1 cellular context compared by ENCODE assay signal in genomic region chr12:78929075-78929418, GRCh38.
TF ChIP-seq lines count a peak whose summit lies in the region.

No MANE protein-coding gene starts in this region.

TF ChIP-seq in HCT116, 20 proteins besides CTCF, POLR2A, EP300 and RAD21 (continued from another document):
- TF ChIP-seq FOSL1 (IDR thresholded peaks at IDR 0.05; ENCODE audit: low read depth) = 0 out of 2 replicates have a peak, but pooled peaks have one; percentile 15
- no peak for TF ChIP-seq CEBPB (IDR thresholded peaks at IDR 0.05; ENCODE audit: low read depth)
- TF ChIP-seq EZH2 (IDR thresholded peaks at IDR 0.05) = no peak
